In genomic region chr13:27037171-27037570, GRCh38 we compare ENCODE assay signal across 18 cellular contexts.
"Had no signal": no experiment of that assay in that cellular context is flagged by ENCODE, and none has a peak within 500 bp of the region (broad histone marks: within the 10 kb centered on the region; RNA-seq: fewer than 3 reads in every experiment).

No MANE protein-coding gene starts in this region.

- DNase-seq: activated CD4-positive, alpha-beta T cell treated with anti-CD3 and anti-CD28 coated beads for 1 hour; activated CD4-positive, alpha-beta T cell treated with anti-CD3 and anti-CD28 coated beads, Interleukin-2, amount 50 U/mL, for 48 hours; activated effector memory CD4-positive, alpha-beta T cell treated with anti-CD3 and anti-CD28 coated beads, Interleukin-2, amount 50 U/mL, for 16 hours; activated T-cell treated with anti-CD3 and anti-CD28 coated beads, Interleukin-2, amount 50 U/mL, for 48 hours; cerebellar nuclear complex; effector memory CD4-positive, alpha-beta T cell; left lung; ovary; stimulated activated CD4-positive, alpha-beta T cell treated with anti-CD3 and anti-CD28 coated beads, Interleukin-1b, Interleukin-23, amount 100 ng/mL, for 48 hours had no signal

- H3K27ac Mint-ChIP-seq: activated naive CD8-positive, alpha-beta T cell; dendritic cell treated with granulocyte-macrophage colony-stimulating factor and Interleukin-4, amounts not matched to agents 40 ng/mL and 50 ng/mL, for 4 days had no signal

- H3K9me3 ChIP-seq: breast epithelium, left lung, ovary, vagina had no signal

- H3K27me3 ChIP-seq: breast epithelium, ovary, vagina had no signal

- H3K36me3 ChIP-seq: breast epithelium, left lung, ovary, vagina had no signal

- H3K36me3 Mint-ChIP-seq: activated naive CD8-positive, alpha-beta T cell had no signal

- H3K4me1 ChIP-seq: breast epithelium, left lung, vagina had no signal

- H3K4me3 Mint-ChIP-seq: activated naive CD8-positive, alpha-beta T cell; dendritic cell treated with granulocyte-macrophage colony-stimulating factor and Interleukin-4, amounts not matched to agents 40 ng/mL and 50 ng/mL, for 4 days; neural crest cell had no signal

- H3K9me3 Mint-ChIP-seq: dendritic cell treated with granulocyte-macrophage colony-stimulating factor and Interleukin-4, amounts not matched to agents 40 ng/mL and 50 ng/mL, for 4 days; neural crest cell had no signal

- H3K4me3 ChIP-seq: breast epithelium, left lung, ovary, SK-N-MC, vagina had no signal

- FAIRE-seq: frontal cortex, islet of Langerhans had no signal

- H3K27ac ChIP-seq: breast epithelium, left lung, ovary, SK-N-MC, vagina, VCaP had no signal
